ENCODE assay signal across 8 cellular contexts in genomic region chr6:44245912-44246662, GRCh38. TPM values are rescaled to one million over a fixed set of nuclear protein-coding genes. Genes with fewer than 3 reads are reported as not detected.
DNase-seq lines count a peak whose midpoint lies in the region; ATAC-seq and TF ChIP-seq lines count a peak whose summit lies in the region.

No MANE protein-coding gene starts in this region.

- H2BK15ac ChIP-seq in H9 (ENCODE audit: low read depth, low read length) = no peak overlapping the region

- no peak overlapping the region for H3K23ac ChIP-seq in H9 (ENCODE audit: insufficient read length, low read depth, low read length)

- H3K4ac ChIP-seq in H9 (ENCODE audit: low read depth, low read length) = no peak overlapping the region

- peak overlapping the region; percentile 79 for H3K14ac ChIP-seq in H9 (ENCODE audit: insufficient read depth, low read length)

- H3F3A ChIP-seq in Loucy (ENCODE audit: low read depth) = no peaks in the 10 kb centered on the region

- H3K27me3 ChIP-seq in H9 (ENCODE audit: insufficient read depth, low read length) = no peaks in the 10 kb centered on the region
- H3K27me3 ChIP-seq in Loucy (ENCODE audit: insufficient read depth, low read length, poor library complexity, severe bottlenecking) = peaks cover 3% of the 10 kb centered on the region
- no peaks in the 10 kb centered on the region for H3K27me3 ChIP-seq in adrenal gland
- H3K27me3 ChIP-seq in psoas muscle (ENCODE audit: insufficient read depth in 3 of 3, low read length in 2 of 3) = no peaks in the 10 kb centered on the region
- H3K27me3 ChIP-seq in uterus = no peaks in the 10 kb centered on the region

- no peaks in the 10 kb centered on the region for H3K9me3 ChIP-seq in H9 (ENCODE audit: control insufficient read depth, low read depth, low read length)
- H3K9me3 ChIP-seq in Loucy (ENCODE audit: insufficient read depth, low read depth, low read length) = no peaks in the 10 kb centered on the region
- H3K9me3 ChIP-seq in adrenal gland (replicated peaks in 1 of 3) = no peaks in the 10 kb centered on the region
- H3K9me3 ChIP-seq in psoas muscle = no peaks in the 10 kb centered on the region
- no peaks in the 10 kb centered on the region for H3K9me3 ChIP-seq in uterus

- WGBS in H9 (ENCODE audit: extremely low coverage, insufficient read length, low lambda C conversion rate) = no CpG with 5 or more reads among the region's 62 CpGs
- 0 to 1% (median 1%) methylated on average over 32 to 62 of the region's 62 CpGs for WGBS in adrenal gland, 4 donors
- WGBS in psoas muscle, 3 donors = 0 to 1% (median 1%) methylated on average over 51 to 62 of the region's 62 CpGs

- H3K4me1 ChIP-seq in H9 (ENCODE audit: insufficient read depth, low read length) (peaks cover 12% of the 10 kb centered on the region; the same call in 1 of the 2 replicates), Loucy (ENCODE audit: insufficient read depth, low read length, poor library complexity, severe bottlenecking) (peaks cover 30% of the 10 kb centered on the region), adrenal gland (replicated peaks in 1 of 2) (peaks cover 19 to 29% of the 10 kb centered on the region in 2 donors), psoas muscle (peaks cover 30% of the 10 kb centered on the region), uterus (peaks cover 0 to 9% of the 10 kb centered on the region in 2 donors)

- H3K9me3 Mint-ChIP-seq in H9 = peaks cover 3 to 4% of the 10 kb centered on the region in 2 experiments; a peak in 3 of 5 replicates

- H3K23me2 ChIP-seq in H9 (ENCODE audit: insufficient read length, low read depth, low read length, poor library complexity, severe bottlenecking) = peaks cover 10% of the 10 kb centered on the region

- peaks cover 37 to 43% (median 41%) of the 10 kb centered on the region in 3 experiments for H3K36me3 Mint-ChIP-seq in H9 (ENCODE audit: insufficient read depth in 1 of 3, low read depth in 3 of 3)

- H3K9ac ChIP-seq in H9 (ENCODE audit: extremely low read depth, insufficient read length, low read length) = peak overlapping the region; percentile 77
- H3K9ac ChIP-seq in Loucy (ENCODE audit: low read depth, low read length, poor library complexity, severe bottlenecking) = peak overlapping the region; percentile 97

- H3K79me1 ChIP-seq in H9 (ENCODE audit: insufficient read depth, low read depth, low read length, poor library complexity, severe bottlenecking) = no peaks in the 10 kb centered on the region

- peaks cover 15% of the 10 kb centered on the region for H3K27me3 Mint-ChIP-seq in H9 (ENCODE audit: low read depth)

- peak overlapping the region; percentile 99 to 100 for H3K4me3 Mint-ChIP-seq in H9

- H3T11ph ChIP-seq in H9 (ENCODE audit: low read length) = no peak overlapping the region

- peak overlapping the region; percentile 76 for H3K4me2 ChIP-seq in H9 (ENCODE audit: insufficient read depth, insufficient read length, low read length)
- H3K4me2 ChIP-seq in Loucy (ENCODE audit: low read depth, low read length, poor library complexity, severe bottlenecking) = peak overlapping the region; percentile 96

- H3K4me1 Mint-ChIP-seq in H9 = peaks cover 30 to 38% of the 10 kb centered on the region in 2 experiments

- no peak overlapping the region for H2AK5ac ChIP-seq in H9 (ENCODE audit: insufficient read length, low read length)

- no peak overlapping the region for H4K91ac ChIP-seq in H9 (ENCODE audit: insufficient read length, low read depth, low read length)

- peak; percentile 84 for ATAC-seq in left ventricle myocardium superior
- ATAC-seq in psoas muscle = peak; percentile 76 to 79 (median 77)

- TF ChIP-seq CTCF in H9 (conservative IDR thresholded peaks at IDR 0.05) = peak; percentile 55
- TF ChIP-seq CTCF in Loucy (conservative IDR thresholded peaks at IDR 0.05; ENCODE audit: low read length) = peak; percentile 54
- peak in 3 of 6 experiments; percentile 0 to 10 (median 1) for TF ChIP-seq CTCF in adrenal gland (IDR thresholded peaks at IDR 0.05)
- peak; percentile 31 for TF ChIP-seq CTCF in psoas muscle (IDR thresholded peaks at IDR 0.05)
- TF ChIP-seq CTCF in uterus (IDR thresholded peaks at IDR 0.05) = peak in 2 of 4 experiments; percentile 51 to 62

- no peak overlapping the region for H2BK5ac ChIP-seq in H9 (ENCODE audit: insufficient read length, low read length)

- H3K36me3 ChIP-seq in Loucy (ENCODE audit: insufficient read depth, low read length) (peaks cover 28% of the 10 kb centered on the region), adrenal gland (replicated peaks in 1 of 2) (peaks cover 0 to 32% of the 10 kb centered on the region in 2 donors), psoas muscle (ENCODE audit: insufficient read depth in 1 of 2, low read depth in 1 of 2) (peaks cover 10 to 32% of the 10 kb centered on the region in 2 donors), uterus (no peaks in the 10 kb centered on the region)

- H3K79me2 ChIP-seq in H9 (ENCODE audit: insufficient read depth, low read length) (peaks cover 27% of the 10 kb centered on the region), Loucy (ENCODE audit: insufficient read depth, low read length) (peaks cover 42% of the 10 kb centered on the region)

- H4K8ac ChIP-seq in H9 (replicated peaks; ENCODE audit: insufficient read length, low read depth, low read length) = no peak overlapping the region

- intact Hi-C loops in adrenal gland (cut with DNase I) = no loop called here
- intact Hi-C loops in left ventricle myocardium superior (cut with micrococcal nuclease) = no loop called here
- intact Hi-C loops in psoas muscle (cut with DNase I) = loop anchor here in 1 of 2 donors (2.0 kb wide), 1 partner anchor 473 kb away; no protein-coding TSS in a partner anchor
- intact Hi-C loops in uterus (cut with DNase I; ENCODE audit: low total_unique reads) = no loop called here

- no peak overlapping the region for H2BK120ac ChIP-seq in H9 (ENCODE audit: low read depth, low read length, poor library complexity, severe bottlenecking)

- H3K18ac ChIP-seq in H9 (ENCODE audit: insufficient read length, low read depth, low read length) = peak overlapping the region; percentile 86

- TF ChIP-seq POLR2A in adrenal gland (IDR thresholded peaks at IDR 0.05) (peak; percentile 26 to 57), uterus (IDR thresholded peaks at IDR 0.05) (peak in 1 of 2 donors; percentile 78)

- H4K5ac ChIP-seq in H9 (ENCODE audit: insufficient read length, low read depth, low read length) = no peak overlapping the region

- no peak overlapping the region for H2AFZ ChIP-seq in H9 (ENCODE audit: low read length)
- H2AFZ ChIP-seq in Loucy (ENCODE audit: low read length) = peak overlapping the region; percentile 98

- H2BK20ac ChIP-seq in H9 (ENCODE audit: low read depth, low read length, poor library complexity, severe bottlenecking) = no peak overlapping the region

- peak overlapping the region; percentile 96 to 100 (median 98) for H3K27ac Mint-ChIP-seq in H9

- DNase-seq in H9 (peak; percentile 99), SW480 (ENCODE audit: low spot score) (peak; percentile 70), adrenal gland (peak; percentile 91 to 95 (median 92)), left ventricle myocardium superior (peak; percentile 97), psoas muscle (peak; percentile 94 to 96), uterus (peak; percentile 86 to 92)

- H3K4me3 ChIP-seq in GM08714 (ENCODE audit: low read length) = peak overlapping the region; percentile 98
- H3K4me3 ChIP-seq in Loucy (ENCODE audit: low read length, poor library complexity, severe bottlenecking) = peak overlapping the region; percentile 98
- H3K4me3 ChIP-seq in adrenal gland = peak overlapping the region; percentile 13 to 99 (median 75)
- peak overlapping the region; percentile 82 for H3K4me3 ChIP-seq in psoas muscle
- peak overlapping the region; percentile 98 for H3K4me3 ChIP-seq in uterus

- H4K20me1 ChIP-seq in H9 (ENCODE audit: control insufficient read depth, insufficient read depth, insufficient read length) (no peaks in the 10 kb centered on the region), Loucy (ENCODE audit: insufficient read depth, low read length, poor library complexity, severe bottlenecking) (peaks cover 42% of the 10 kb centered on the region)

- H3K56ac ChIP-seq in H9 (ENCODE audit: insufficient read length, low read depth, low read length) = no peak overlapping the region

- no peak overlapping the region for H2BK12ac ChIP-seq in H9 (ENCODE audit: insufficient read length, low read depth, low read length)

- no peak overlapping the region for H3K27ac ChIP-seq in H9 (ENCODE audit: insufficient read length, low read depth, low read length)
- H3K27ac ChIP-seq in adrenal gland = peak overlapping the region; percentile 78 to 100 (median 98)
- H3K27ac ChIP-seq in psoas muscle = peak overlapping the region; percentile 100
- peak overlapping the region; percentile 99 for H3K27ac ChIP-seq in uterus

- H3K9me2 ChIP-seq in Loucy (replicated peaks; ENCODE audit: low read depth, low read length) = no peaks in the 10 kb centered on the region

RNA-seq across cellular contexts. Expression of gene HSP90AB1, which starts 0.8 kb away (rescaled TPM):
- total RNA-seq in H9 (2021) (1,986 and 2,056 TPM in 2 replicates), adrenal gland (1,000 to 10,000 TPM in 3 of 8 donors, 100 to 1,000 TPM in 5; 692 to 1,293 (median 857) TPM), left ventricle myocardium superior (873 TPM), psoas muscle (1,000 to 10,000 TPM; 1,150 to 1,595 (median 1,339) TPM), uterus (100 to 1,000 TPM; 336 to 897 (median 564) TPM)
- polyA plus RNA-seq in adrenal gland (1,000 to 10,000 TPM in 1 of 3 donors, 100 to 1,000 TPM in 2; 275 to 2,249 (median 420) TPM), psoas muscle (1,000 to 10,000 TPM in 2 of 3 donors, 100 to 1,000 TPM in 1; 743 to 1,128 (median 1,033) TPM)

RNA-seq across cellular contexts. Expression of gene SLC35B2, which starts 11.2 kb away (rescaled TPM):
- 34.5 and 36.1 TPM in 2 replicates for total RNA-seq in H9 (2021)
- total RNA-seq in adrenal gland = 10 to 100 TPM; 48.5 to 79.8 (median 63.5) TPM
- polyA plus RNA-seq in adrenal gland = 10 to 100 TPM; 12.7 to 37.5 (median 19.3) TPM
- 20.0 TPM for total RNA-seq in left ventricle myocardium superior
- 10 to 100 TPM; 10.9 to 23.3 (median 18.0) TPM for total RNA-seq in psoas muscle
- 10 to 100 TPM; 16.0 to 23.6 (median 20.8) TPM for polyA plus RNA-seq in psoas muscle
- total RNA-seq in uterus = 10 to 100 TPM in 3 of 4 donors, 1 to 10 TPM in 1; 5.9 to 39.5 (median 28.5) TPM

RNA-seq across cellular contexts. Expression of gene NFKBIE, which starts 19.3 kb away (rescaled TPM):
- total RNA-seq in H9 (2021) = 9.7 and 12.1 TPM in 2 replicates
- total RNA-seq in adrenal gland = 10 to 100 TPM in 5 of 8 donors, 1 to 10 TPM in 3; 4.8 to 31.2 (median 10.5) TPM
- 10 to 100 TPM in 2 of 3 donors, 1 to 10 TPM in 1; 5.8 to 17.0 (median 10.5) TPM for polyA plus RNA-seq in adrenal gland
- 3.1 TPM for total RNA-seq in left ventricle myocardium superior
- total RNA-seq in psoas muscle = 1 to 10 TPM; 2.1 to 5.0 (median 3.0) TPM
- 1 to 10 TPM; 2.8 to 5.2 (median 4.0) TPM for polyA plus RNA-seq in psoas muscle
- 1 to 10 TPM; 1.3 to 5.9 (median 2.8) TPM for total RNA-seq in uterus

RNA-seq across cellular contexts. Expression of gene SLC29A1, which starts 22.7 kb away (rescaled TPM):
- total RNA-seq in H9 (2021) (118 and 124 TPM in 2 replicates), adrenal gland (100 to 1,000 TPM; 104 to 356 (median 186) TPM), left ventricle myocardium superior (217 TPM), psoas muscle (10 to 100 TPM; 29.6 to 80.7 (median 41.6) TPM), uterus (100 to 1,000 TPM in 2 of 4 donors, 10 to 100 TPM in 2; 29.9 to 150 (median 95.1) TPM)
- polyA plus RNA-seq in adrenal gland (100 to 1,000 TPM in 2 of 3 donors, 10 to 100 TPM in 1; 51.9 to 113 (median 108) TPM), psoas muscle (10 to 100 TPM; 29.1 to 39.7 (median 39.1) TPM)

RNA-seq across cellular contexts. Expression of gene TMEM151B, which starts 24.2 kb away (rescaled TPM):
- 2.4 and 2.7 TPM in 2 replicates for total RNA-seq in H9 (2021)
- total RNA-seq in adrenal gland = 1 to 10 TPM in 2 of 8 donors, under 1 TPM in 4, not detected in 2; 0.07 to 3.3 (median 0.41) TPM
- polyA plus RNA-seq in adrenal gland = 1 to 10 TPM in 2 of 3 donors, under 1 TPM in 1; 0.88 to 3.9 (median 1.2) TPM
- total RNA-seq in left ventricle myocardium superior = not detected
- not detected for total RNA-seq in psoas muscle
- under 1 TPM in 2 of 3 donors, not detected in 1; 0.04 to 0.07 TPM for polyA plus RNA-seq in psoas muscle
- total RNA-seq in uterus = under 1 TPM in 2 of 4 donors, not detected in 2; 0.09 to 0.21 TPM
